In the genomic region with DNA sequence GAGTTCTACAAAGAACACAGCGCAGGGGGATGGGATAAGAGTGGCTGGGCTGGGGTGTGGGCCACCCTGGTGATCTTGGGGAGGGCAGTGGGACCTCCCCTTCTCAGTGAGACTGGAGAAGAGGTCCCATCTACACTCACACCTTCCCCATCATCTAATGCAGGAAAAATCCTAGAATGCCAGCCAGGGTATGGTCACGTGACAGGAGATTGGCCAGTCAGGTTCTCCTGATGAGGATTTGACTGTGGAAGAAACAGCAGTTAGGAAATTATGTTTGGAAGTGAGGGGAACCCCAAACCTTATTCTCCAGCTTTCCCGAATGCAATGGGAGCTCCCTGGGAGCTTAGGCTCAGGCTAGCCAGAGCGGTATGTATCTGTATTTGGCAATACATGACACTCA, we compare ENCODE assay signal across 23 cellular contexts.
DNase-seq lines count a peak whose midpoint lies in the region; ATAC-seq, FAIRE-seq and TF ChIP-seq lines count a peak whose summit lies in the region.
"Had no signal": no experiment of that assay in that cellular context is flagged by ENCODE, and none has a peak within 500 bp of the region (broad histone marks: within the 10 kb centered on the region; RNA-seq: fewer than 3 reads in every experiment).

No MANE protein-coding gene starts in this region.

- peak overlapping the region; percentile 7 for H3K27ac Mint-ChIP-seq in progenitor cell of endocrine pancreas
- H3K27ac Mint-ChIP-seq in H9, result no peak overlapping the region
- no peak overlapping the region for H3K27ac Mint-ChIP-seq in activated CD8-positive, alpha-beta memory T cell treated with anti-CD3 and anti-CD28 coated beads, Interleukin-2, amount 10 ng/mL, durations not matched to agents 7 days and 5 days
- H3K27ac Mint-ChIP-seq: B cell; CD4-positive, CD25-positive, alpha-beta regulatory T cell; CD8-positive, alpha-beta T cell; GM23338; HFFc6 had no signal

- H3K9me3 ChIP-seq in SK-N-SH, result no peaks in the 10 kb centered on the region
- H3K9me3 ChIP-seq in IMR-90 (ENCODE audit: control insufficient read depth, insufficient read depth, low read length), result no peaks in the 10 kb centered on the region
- H3K9me3 ChIP-seq in GM12878 (replicated peaks; ENCODE audit: control insufficient read depth, insufficient read depth, low read length), result no peaks in the 10 kb centered on the region
- no peaks in the 10 kb centered on the region for H3K9me3 ChIP-seq in H9 (ENCODE audit: control insufficient read depth, low read depth, low read length)
- H3K9me3 ChIP-seq: BLaER1, HAP-1 had no signal

- H3K4me1 Mint-ChIP-seq in progenitor cell of endocrine pancreas (ENCODE audit: low read depth) (no peaks in the 10 kb centered on the region), H9 (peaks cover 3% of the 10 kb centered on the region in 2 experiments; a peak in 3 of 4 replicates)
- no peaks in the 10 kb centered on the region for H3K4me1 Mint-ChIP-seq in activated CD8-positive, alpha-beta memory T cell treated with anti-CD3 and anti-CD28 coated beads, Interleukin-2, amount 10 ng/mL, durations not matched to agents 7 days and 5 days
- H3K4me1 Mint-ChIP-seq: B cell; CD4-positive, CD25-positive, alpha-beta regulatory T cell had no signal

- H4K91ac ChIP-seq in IMR-90 (ENCODE audit: insufficient read depth, low read depth, low read length) (no peak overlapping the region), H9 (ENCODE audit: insufficient read length, low read depth, low read length) (no peak overlapping the region)

- H2AK5ac ChIP-seq in IMR-90 (ENCODE audit: low read depth, low read length) (no peak overlapping the region), H9 (ENCODE audit: insufficient read length, low read length) (no peak overlapping the region)

- H3K27me3 Mint-ChIP-seq in progenitor cell of endocrine pancreas, result no peaks in the 10 kb centered on the region
- peaks cover 4% of the 10 kb centered on the region; the same call in 1 of the 2 replicates for H3K27me3 Mint-ChIP-seq in H9 (ENCODE audit: low read depth)
- H3K27me3 Mint-ChIP-seq in activated CD8-positive, alpha-beta memory T cell treated with anti-CD3 and anti-CD28 coated beads, Interleukin-2, amount 10 ng/mL, durations not matched to agents 7 days and 5 days, result no peaks in the 10 kb centered on the region

- H3K23ac ChIP-seq in IMR-90 (ENCODE audit: low read depth, low read length) (no peak overlapping the region), H9 (ENCODE audit: insufficient read length, low read depth, low read length) (no peak overlapping the region)

- H3K56ac ChIP-seq in IMR-90 (ENCODE audit: extremely low read depth, insufficient read depth, low read length), result no peak overlapping the region
- H3K56ac ChIP-seq in H9 (ENCODE audit: insufficient read length, low read depth, low read length), result no peak overlapping the region

- TF ChIP-seq POLR2A in IMR-90 (IDR thresholded peaks at IDR 0.05; ENCODE audit: low read depth, low read length), result no peak
- no peak for TF ChIP-seq POLR2A in GM12878 (IDR thresholded peaks at IDR 0.05; ENCODE audit: low read depth, low read length)

- no TSS peak for BruUV-seq in IMR-90 (replicated peaks; lab: Mats Ljungman, UMichigan)
- no TSS peak for BruUV-seq in GM12878 (replicated peaks; lab: Mats Ljungman, UMichigan)

- no peaks in the 10 kb centered on the region for H3F3A ChIP-seq in SK-N-SH (replicated peaks; ENCODE audit: insufficient read depth)

- H3K9me3 Mint-ChIP-seq in progenitor cell of endocrine pancreas (ENCODE audit: low read depth), result no peaks in the 10 kb centered on the region
- H3K9me3 Mint-ChIP-seq in H9, result peaks cover 8 to 9% of the 10 kb centered on the region in 2 experiments
- H3K9me3 Mint-ChIP-seq in activated CD8-positive, alpha-beta memory T cell treated with anti-CD3 and anti-CD28 coated beads, Interleukin-2, amount 10 ng/mL, durations not matched to agents 7 days and 5 days (ENCODE audit: low read depth), result no peaks in the 10 kb centered on the region
- H3K9me3 Mint-ChIP-seq: CD8-positive, alpha-beta T cell; HFFc6 had no signal

- H3K4ac ChIP-seq in IMR-90 (ENCODE audit: low read depth, low read length) (no peak overlapping the region), H9 (ENCODE audit: low read depth, low read length) (no peak overlapping the region)

- RAD21 ChIA-PET in GM12878 (lab: Charles Lee; ENCODE audit: unreplicated experiment), result no interaction called here

- no peaks in the 10 kb centered on the region for H3K23me2 ChIP-seq in H9 (ENCODE audit: insufficient read length, low read depth, low read length, poor library complexity, severe bottlenecking)

- TF ChIP-seq RAD21 in SK-N-SH (IDR thresholded peaks at IDR 0.05; ENCODE audit: low read length) (no peak), IMR-90 (IDR thresholded peaks at IDR 0.05; ENCODE audit: low read length) (no peak), GM12878 (IDR thresholded peaks at IDR 0.05; ENCODE audit: insufficient read depth, low read depth, low read length) (no peak)

- intact Hi-C loops in IMR-90 (cut with micrococcal nuclease) (no loop called here), GM12878 (cut with micrococcal nuclease; ENCODE audit: unreplicated experiment) (no loop called here)

- no peak overlapping the region for H2AK9ac ChIP-seq in IMR-90 (replicated peaks; ENCODE audit: low read depth, low read length, poor library complexity)

- H3K4me3 Mint-ChIP-seq in progenitor cell of endocrine pancreas (ENCODE audit: low read depth) (no peak overlapping the region), H9 (no peak overlapping the region)
- H3K4me3 Mint-ChIP-seq in activated CD8-positive, alpha-beta memory T cell treated with anti-CD3 and anti-CD28 coated beads, Interleukin-2, amount 10 ng/mL, durations not matched to agents 7 days and 5 days, result no peak overlapping the region
- H3K4me3 Mint-ChIP-seq: B cell; CD4-positive, CD25-positive, alpha-beta regulatory T cell; CD8-positive, alpha-beta T cell; GM23338; HFFc6 had no signal

- SMC1A ChIA-PET in GM12878 (lab: Charles Lee; ENCODE audit: uncharacterized antibody, unreplicated experiment), result no interaction called here

- TF ChIP-seq CTCF in SK-N-SH (IDR thresholded peaks at IDR 0.05) (no peak), IMR-90 (conservative IDR thresholded peaks at IDR 0.05; ENCODE audit: low read depth, low read length) (no peak), GM12878 (IDR thresholded peaks at IDR 0.05 in 2 of 3, conservative IDR thresholded peaks at IDR 0.05 in 1 of 3; ENCODE audit: control insufficient read depth in 2 of 3, extremely low read depth in 1 of 3, insufficient read depth in 1 of 3, low read depth in 3 of 3, low read length in 3 of 3) (no peak), progenitor cell of endocrine pancreas (IDR thresholded peaks at IDR 0.05; ENCODE audit: unreplicated experiment) (no peak), H9 (conservative IDR thresholded peaks at IDR 0.05) (no peak)

- no peaks in the 10 kb centered on the region for H3K9me1 ChIP-seq in IMR-90 (ENCODE audit: insufficient read depth, low read length)

- no peak overlapping the region for H4K8ac ChIP-seq in IMR-90 (ENCODE audit: low read depth in 2 of 2, low read length in 2 of 2)
- no peak overlapping the region for H4K8ac ChIP-seq in H9 (replicated peaks; ENCODE audit: insufficient read length, low read depth, low read length)

- ATAC-seq in SK-N-SH treated with all-trans-retinoic acid at 6 μM for 48 hours (no peak), IMR-90 (ENCODE audit: low read depth) (no peak), GM12878 (no peak)
- ATAC-seq in activated CD8-positive, alpha-beta memory T cell treated with anti-CD3 and anti-CD28 coated beads, Interleukin-2, amount 10 ng/mL, durations not matched to agents 7 days and 5 days, result no peak
- ATAC-seq: CD8-positive, alpha-beta T cell; GM23338 had no signal

- H2BK5ac ChIP-seq in IMR-90 (ENCODE audit: low read depth, low read length, poor library complexity, severe bottlenecking), result no peak overlapping the region
- no peak overlapping the region for H2BK5ac ChIP-seq in H9 (ENCODE audit: insufficient read length, low read length)

- H3K27me3 ChIP-seq in SK-N-SH (ENCODE audit: insufficient read depth) (peaks cover 55% of the 10 kb centered on the region), IMR-90 (ENCODE audit: control insufficient read depth, insufficient read depth, low read length) (peaks cover 2% of the 10 kb centered on the region), GM12878 (replicated peaks in 1 of 2; ENCODE audit: control insufficient read depth in 2 of 2, insufficient read depth in 2 of 2, low read length in 1 of 2) (no peaks in the 10 kb centered on the region), H9 (ENCODE audit: insufficient read depth, low read length) (no peaks in the 10 kb centered on the region)
- H3K27me3 ChIP-seq: BLaER1 had no signal

- no peak overlapping the region for H3T11ph ChIP-seq in H9 (ENCODE audit: low read length)

- POLR2A ChIA-PET in SK-N-SH (lab: Yijun Ruan, JAX), result no interaction called here
- POLR2A ChIA-PET in IMR-90 (lab: Charles Lee; ENCODE audit: unreplicated experiment), result no interaction called here
- POLR2A ChIA-PET in GM12878 (lab: Charles Lee), result no interaction called here

- dilution Hi-C loops in IMR-90 (cut with HindIII; ENCODE audit: low sequenced_read_pairs, unreplicated experiment), result no loop called here

- H3K14ac ChIP-seq in IMR-90 (replicated peaks; ENCODE audit: low read depth, low read length), result no peak overlapping the region
- H3K14ac ChIP-seq in H9 (ENCODE audit: insufficient read depth, low read length), result no peak overlapping the region

- DNase-seq in SK-N-SH, result no peak
- no peak for DNase-seq in IMR-90
- no peak for DNase-seq in GM12878 (ENCODE audit: low read depth, low spot score)
- no peak for DNase-seq in progenitor cell of endocrine pancreas (ENCODE audit: low spot score, unreplicated experiment)
- no peak for DNase-seq in H9
- no peak for DNase-seq in NCI-H146 (lab: John Stamatoyannopoulos, UW)
- no peak for DNase-seq in activated CD8-positive, alpha-beta memory T cell treated with anti-CD3 and anti-CD28 coated beads, Interleukin-2, amount 10 ng/mL, durations not matched to agents 7 days and 5 days
- DNase-seq: Caco-2; CD4-positive, CD25-positive, alpha-beta regulatory T cell; CD8-positive, alpha-beta T cell; DMS153; DND-41; HFFc6 had no signal

- no peaks in the 10 kb centered on the region for H3K4me1 ChIP-seq in SK-N-SH (ENCODE audit: control insufficient read depth in 1 of 2, insufficient read depth in 2 of 2, low read depth in 1 of 2, low read length in 1 of 2)
- no peaks in the 10 kb centered on the region for H3K4me1 ChIP-seq in IMR-90 (ENCODE audit: control insufficient read depth, insufficient read depth, low read length)
- no peaks in the 10 kb centered on the region for H3K4me1 ChIP-seq in GM12878 (ENCODE audit: control insufficient read depth, insufficient read depth, low read length)
- no peaks in the 10 kb centered on the region for H3K4me1 ChIP-seq in H9 (ENCODE audit: insufficient read depth, low read length)
- H3K4me1 ChIP-seq: Caco-2, HAP-1 had no signal

- TF ChIP-seq EP300 in SK-N-SH (IDR thresholded peaks at IDR 0.05; ENCODE audit: borderline replicate concordance in 1 of 2, low read depth in 1 of 2, low read length in 1 of 2) (no peak), GM12878 (IDR thresholded peaks at IDR 0.05; ENCODE audit: borderline replicate concordance in 1 of 2, control insufficient read depth in 1 of 2, low read depth in 2 of 2, low read length in 2 of 2) (no peak)

- H3K79me2 ChIP-seq in SK-N-SH (ENCODE audit: insufficient read depth), result no peaks in the 10 kb centered on the region
- H3K79me2 ChIP-seq in GM12878 (ENCODE audit: control insufficient read depth, insufficient read depth, low read length), result no peaks in the 10 kb centered on the region
- no peaks in the 10 kb centered on the region for H3K79me2 ChIP-seq in H9 (ENCODE audit: insufficient read depth, low read length)

- no peak for FAIRE-seq in GM12878 (lab: Jason Lieb, UNC)
- FAIRE-seq: A204.1, G401.6, GM19239 had no signal

- H3K4me3 ChIP-seq in SK-N-SH (ENCODE audit: low read depth in 2 of 2, low read length in 1 of 2), result no peak overlapping the region
- H3K4me3 ChIP-seq in IMR-90 (ENCODE audit: insufficient read depth, low read depth, low read length), result no peak overlapping the region
- H3K4me3 ChIP-seq in GM12878, result no peak overlapping the region
- H3K4me3 ChIP-seq: BLaER1, GM23338, HAP-1 had no signal

- no peaks in the 10 kb centered on the region for H3K9me2 ChIP-seq in SK-N-SH

- no peak overlapping the region for H2BK120ac ChIP-seq in IMR-90 (ENCODE audit: low read depth, low read length)
- H2BK120ac ChIP-seq in H9 (ENCODE audit: low read depth, low read length, poor library complexity, severe bottlenecking), result no peak overlapping the region

- no peaks in the 10 kb centered on the region for H3K79me1 ChIP-seq in IMR-90 (ENCODE audit: low read depth in 1 of 2, low read length in 2 of 2)
- H3K79me1 ChIP-seq in H9 (ENCODE audit: insufficient read depth, low read depth, low read length, poor library complexity, severe bottlenecking), result no peaks in the 10 kb centered on the region

- H3K36me3 Mint-ChIP-seq in progenitor cell of endocrine pancreas (ENCODE audit: insufficient read depth) (no peaks in the 10 kb centered on the region), H9 (ENCODE audit: insufficient read depth in 1 of 3, low read depth in 3 of 3) (peaks cover 12 to 20% (median 19%) of the 10 kb centered on the region in 3 experiments)
- no peaks in the 10 kb centered on the region for H3K36me3 Mint-ChIP-seq in activated CD8-positive, alpha-beta memory T cell treated with anti-CD3 and anti-CD28 coated beads, Interleukin-2, amount 10 ng/mL, durations not matched to agents 7 days and 5 days
- H3K36me3 Mint-ChIP-seq: CD4-positive, CD25-positive, alpha-beta regulatory T cell; CD8-positive, alpha-beta T cell had no signal

- H3K4me2 ChIP-seq in SK-N-SH (no peak overlapping the region), IMR-90 (ENCODE audit: low read depth, low read length) (no peak overlapping the region), GM12878 (ENCODE audit: control insufficient read depth, insufficient read depth) (no peak overlapping the region), H9 (ENCODE audit: insufficient read depth, insufficient read length, low read length) (no peak overlapping the region)
- H3K4me2 ChIP-seq: BLaER1, GM23338 had no signal

- H4K20me1 ChIP-seq in SK-N-SH (ENCODE audit: insufficient read depth), result no peaks in the 10 kb centered on the region
- H4K20me1 ChIP-seq in IMR-90 (ENCODE audit: insufficient read depth, low read length), result no peaks in the 10 kb centered on the region
- H4K20me1 ChIP-seq in GM12878 (ENCODE audit: control insufficient read depth, insufficient read depth), result no peaks in the 10 kb centered on the region
- H4K20me1 ChIP-seq in H9 (ENCODE audit: control insufficient read depth, insufficient read depth, insufficient read length), result no peaks in the 10 kb centered on the region
- H4K20me1 ChIP-seq: BLaER1 had no signal

- H3K36me3 ChIP-seq in SK-N-SH (replicated peaks in 1 of 2; ENCODE audit: control insufficient read depth in 1 of 2, insufficient read depth in 2 of 2, low read length in 1 of 2), result no peaks in the 10 kb centered on the region
- no peaks in the 10 kb centered on the region for H3K36me3 ChIP-seq in IMR-90 (ENCODE audit: control insufficient read depth, insufficient read depth, low read length)
- H3K36me3 ChIP-seq in GM12878 (ENCODE audit: control insufficient read depth in 2 of 2, insufficient read depth in 2 of 2, low read length in 1 of 2), result no peaks in the 10 kb centered on the region
- H3K36me3 ChIP-seq: BLaER1, HAP-1 had no signal

- H2AFZ ChIP-seq in SK-N-SH (ENCODE audit: low read depth), result no peak overlapping the region
- H2AFZ ChIP-seq in IMR-90 (replicated peaks; ENCODE audit: low read length, poor library complexity), result no peak overlapping the region
- no peak overlapping the region for H2AFZ ChIP-seq in GM12878 (ENCODE audit: control insufficient read depth, low read depth, low read length)
- no peak overlapping the region for H2AFZ ChIP-seq in H9 (ENCODE audit: low read length)
- H2AFZ ChIP-seq: GM23338 had no signal

- no peak overlapping the region for H2BK15ac ChIP-seq in IMR-90 (ENCODE audit: low read depth, low read length)
- H2BK15ac ChIP-seq in H9 (ENCODE audit: low read depth, low read length), result no peak overlapping the region

- in situ Hi-C loops in IMR-90 (cut with MboI; ENCODE audit: low sequenced_read_pairs), result no loop called here
- in situ Hi-C loops in GM12878 (cut with MboI), result no loop called here

- no peak overlapping the region for H3K27ac ChIP-seq in SK-N-SH (ENCODE audit: low read depth in 2 of 2, low read length in 1 of 2)
- H3K27ac ChIP-seq in IMR-90 (ENCODE audit: insufficient read depth, low read length), result no peak overlapping the region
- H3K27ac ChIP-seq in GM12878 (ENCODE audit: control insufficient read depth, insufficient read depth), result no peak overlapping the region
- H3K27ac ChIP-seq in H9 (ENCODE audit: insufficient read length, low read depth, low read length), result no peak overlapping the region
- H3K27ac ChIP-seq: 22Rv1, BLaER1, C4-2B had no signal

- no peak overlapping the region for H3K18ac ChIP-seq in IMR-90 (ENCODE audit: low read depth, low read length)
- H3K18ac ChIP-seq in H9 (ENCODE audit: insufficient read length, low read depth, low read length), result no peak overlapping the region

- CTCF ChIA-PET in SK-N-SH (lab: Yijun Ruan, JAX), result no interaction called here
- CTCF ChIA-PET in IMR-90 (lab: Yijun Ruan, JAX), result no interaction called here
- CTCF ChIA-PET in GM12878 (lab: Yijun Ruan, JAX), result interaction anchor here (0.6 kb wide), 1 partner anchor 12 kb away, joined by 4 read pairs; no protein-coding TSS in a partner anchor
- CTCF ChIA-PET in activated CD8-positive, alpha-beta memory T cell treated with anti-CD3 and anti-CD28 coated beads, Interleukin-2, amount 10 ng/mL, durations not matched to agents 7 days and 5 days (lab: Charles Lee), result no interaction called here

- no peak overlapping the region for H4K5ac ChIP-seq in IMR-90 (ENCODE audit: low read depth, low read length)
- H4K5ac ChIP-seq in H9 (ENCODE audit: insufficient read length, low read depth, low read length), result no peak overlapping the region

- H2BK20ac ChIP-seq in IMR-90 (ENCODE audit: low read depth, low read length) (no peak overlapping the region), H9 (ENCODE audit: low read depth, low read length, poor library complexity, severe bottlenecking) (no peak overlapping the region)

- H3K9ac ChIP-seq in SK-N-SH (no peak overlapping the region), IMR-90 (ENCODE audit: low read depth, low read length) (no peak overlapping the region), GM12878 (ENCODE audit: control insufficient read depth, insufficient read depth, low read length) (no peak overlapping the region), H9 (ENCODE audit: extremely low read depth, insufficient read length, low read length) (no peak overlapping the region)
- H3K9ac ChIP-seq: BLaER1 had no signal

- H2BK12ac ChIP-seq in H9 (ENCODE audit: insufficient read length, low read depth, low read length), result no peak overlapping the region

- 15% methylated on average over 4 of the region's 4 CpGs for whole genome bisulfite sequencing in SK-N-SH (ENCODE audit: low lambda C conversion rate)
- WGBS in IMR-90 (ENCODE audit: extremely low coverage in 2 of 2, insufficient read length in 1 of 2), 2 experiments, result no CpG with 5 or more reads among the region's 4 CpGs
- WGBS in GM12878 (ENCODE audit: insufficient coverage, insufficient replicate concordance, low lambda C conversion rate, missing lambda C conversion rate), result 3% methylated on average over 4 of the region's 4 CpGs
- WGBS in H9 (ENCODE audit: extremely low coverage, insufficient read length, low lambda C conversion rate), result no CpG with 5 or more reads among the region's 4 CpGs
